8 cellular contexts compared by ENCODE assay signal in genomic region chr2:104976603-104977120, GRCh38.
DNase-seq lines count a peak whose midpoint lies in the region; ATAC-seq and TF ChIP-seq lines count a peak whose summit lies in the region.

No MANE protein-coding gene starts in this region.

- POLR2A ChIA-PET in activated B cell treated with CpG ODN at 0.5 μM for 24 hours (lab: Charles Lee) = interaction anchor here (1.2 to 1.8 kb wide), 3 partner anchors 38 to 125 kb away, joined by 3 to 12 read pairs (median 10); partner anchors contain the start of gene MRPS9

- TF ChIP-seq CTCF in activated B cell treated with CpG ODN at 0.5 μM for 24 hours (IDR thresholded peaks at IDR 0.05) = no peak

- DNase-seq in activated CD8-positive, alpha-beta memory T cell treated with anti-CD3 and anti-CD28 coated beads for 24 hours = peak; percentile 59
- no peak for DNase-seq in activated CD8-positive, alpha-beta memory T cell treated with anti-CD3 and anti-CD28 coated beads, Interleukin-2, amount 50 U/mL, for 48 hours
- DNase-seq in activated B cell treated with CpG ODN at 0.5 μM for 24 hours (peak; percentile 52), left lobe of liver (ENCODE audit: low spot score) (no peak)
- DNase-seq in stimulated activated naive B cell treated with anti-CD40 and anti-IgM and Interleukin-4, amounts not matched to agents 10 μg/mL and 1 μg/mL and 100 μg/mL, for 72 hours = peak; percentile 68
- DNase-seq in activated CD4-positive, CD25-positive, alpha-beta regulatory T cell treated with anti-CD3 and anti-CD28 coated beads, Interleukin-2, amount 50 U/mL, for 72 hours = no peak

- H3K27me3 Mint-ChIP-seq in activated B cell treated with CpG ODN at 0.5 μM for 24 hours = no peaks in the 10 kb centered on the region
- no peaks in the 10 kb centered on the region for H3K27me3 Mint-ChIP-seq in stimulated activated naive B cell treated with anti-CD40 and anti-IgM and Interleukin-4, amounts not matched to agents 10 μg/mL and 1 μg/mL and 100 μg/mL, for 72 hours

- H3K9me3 Mint-ChIP-seq in activated B cell treated with CpG ODN at 0.5 μM for 24 hours = no peaks in the 10 kb centered on the region
- H3K9me3 Mint-ChIP-seq in stimulated activated naive B cell treated with anti-CD40 and anti-IgM and Interleukin-4, amounts not matched to agents 10 μg/mL and 1 μg/mL and 100 μg/mL, for 72 hours = peaks cover 0 to 5% of the 10 kb centered on the region in 2 donors

- H3K27ac Mint-ChIP-seq in activated B cell treated with CpG ODN at 0.5 μM for 24 hours = peak overlapping the region; percentile 89
- peak overlapping the region; percentile 92 for H3K27ac Mint-ChIP-seq in stimulated activated naive B cell treated with anti-CD40 and anti-IgM and Interleukin-4, amounts not matched to agents 10 μg/mL and 1 μg/mL and 100 μg/mL, for 72 hours

- ATAC-seq in GM21528 (IDR thresholded peaks at IDR 0.05; ENCODE audit: low FRiP score, unreplicated experiment) (peak; percentile 96), HG03565 (IDR thresholded peaks at IDR 0.05; ENCODE audit: unreplicated experiment) (peak; percentile 90), activated B cell treated with CpG ODN at 0.5 μM for 24 hours (ENCODE audit: low read depth) (peak; percentile 95), left lobe of liver (no peak)
- peak; percentile 96 to 97 for ATAC-seq in stimulated activated naive B cell treated with anti-CD40 and anti-IgM and Interleukin-4, amounts not matched to agents 10 μg/mL and 1 μg/mL and 100 μg/mL, for 72 hours (replicated peaks)

- H3K4me1 Mint-ChIP-seq in activated B cell treated with CpG ODN at 0.5 μM for 24 hours = peaks cover 37% of the 10 kb centered on the region
- peaks cover 21 to 40% of the 10 kb centered on the region in 2 donors for H3K4me1 Mint-ChIP-seq in stimulated activated naive B cell treated with anti-CD40 and anti-IgM and Interleukin-4, amounts not matched to agents 10 μg/mL and 1 μg/mL and 100 μg/mL, for 72 hours

- H3K36me3 Mint-ChIP-seq in activated B cell treated with CpG ODN at 0.5 μM for 24 hours (ENCODE audit: low read depth) = no peaks in the 10 kb centered on the region
- H3K36me3 Mint-ChIP-seq in stimulated activated naive B cell treated with anti-CD40 and anti-IgM and Interleukin-4, amounts not matched to agents 10 μg/mL and 1 μg/mL and 100 μg/mL, for 72 hours = no peaks in the 10 kb centered on the region

- H3K4me3 Mint-ChIP-seq in activated B cell treated with CpG ODN at 0.5 μM for 24 hours = peak overlapping the region; percentile 77
- peak overlapping the region; percentile 83 to 85 for H3K4me3 Mint-ChIP-seq in stimulated activated naive B cell treated with anti-CD40 and anti-IgM and Interleukin-4, amounts not matched to agents 10 μg/mL and 1 μg/mL and 100 μg/mL, for 72 hours

- CTCF ChIA-PET in activated B cell treated with CpG ODN at 0.5 μM for 24 hours (lab: Charles Lee) = interaction anchor here (0.5 to 1.9 kb wide), 14 partner anchors 9 to 528 kb away, joined by 3 to 10 read pairs (median 4); partner anchors contain the start of gene MRPS9

- intact Hi-C loops in activated B cell treated with CpG ODN at 0.5 μM for 24 hours (cut with micrococcal nuclease) = loop anchor here (1.0 to 5.0 kb wide), 8 partner anchors 38 to 1216 kb away; partner anchors contain the start of genes C2orf49, POU3F3 and UXS1

Comparison
In these comparisons a context has a peak if more than half of its experiments do, and no peak if none do; other contexts are left out.
1. DNase-seq: peak in activated CD8-positive, alpha-beta memory T cell treated with anti-CD3 and anti-CD28 coated beads for 24 hours (single experiment), activated B cell treated with CpG ODN at 0.5 μM for 24 hours (single experiment) and stimulated activated naive B cell treated with anti-CD40 and anti-IgM and Interleukin-4, amounts not matched to agents 10 μg/mL and 1 μg/mL and 100 μg/mL, for 72 hours (single experiment); none in activated CD8-positive, alpha-beta memory T cell treated with anti-CD3 and anti-CD28 coated beads, Interleukin-2, amount 50 U/mL, for 48 hours (single experiment), left lobe of liver (single experiment) and activated CD4-positive, CD25-positive, alpha-beta regulatory T cell treated with anti-CD3 and anti-CD28 coated beads, Interleukin-2, amount 50 U/mL, for 72 hours (single experiment).